Comparison of ENCODE assay signal across 1 cellular context in the genomic region with DNA sequence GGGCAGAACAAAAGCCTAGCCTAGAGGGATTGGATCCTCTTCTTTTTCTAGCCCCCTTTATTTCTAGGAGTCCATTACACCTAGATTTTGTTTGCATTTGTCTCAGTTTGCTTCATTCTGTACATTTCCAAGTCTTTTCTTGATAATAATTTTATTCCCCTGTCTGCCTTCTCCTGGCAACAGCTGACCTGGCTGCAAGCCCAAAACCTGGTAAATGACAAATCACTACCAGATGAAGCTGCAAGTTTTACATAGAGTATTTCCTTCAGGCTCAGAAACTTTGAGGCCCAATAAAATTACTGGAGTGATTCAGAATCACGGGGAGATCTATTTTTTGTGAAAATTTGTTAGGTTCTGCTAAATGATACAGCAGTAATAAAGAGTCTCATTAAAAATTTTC.
TF ChIP-seq lines count a peak whose summit lies in the region.

No MANE protein-coding gene starts in this region.

TF ChIP-seq in HepG2, 621 proteins besides CTCF, POLR2A, EP300 and RAD21 (continued from another document):
- TF ChIP-seq, protein P1, sequence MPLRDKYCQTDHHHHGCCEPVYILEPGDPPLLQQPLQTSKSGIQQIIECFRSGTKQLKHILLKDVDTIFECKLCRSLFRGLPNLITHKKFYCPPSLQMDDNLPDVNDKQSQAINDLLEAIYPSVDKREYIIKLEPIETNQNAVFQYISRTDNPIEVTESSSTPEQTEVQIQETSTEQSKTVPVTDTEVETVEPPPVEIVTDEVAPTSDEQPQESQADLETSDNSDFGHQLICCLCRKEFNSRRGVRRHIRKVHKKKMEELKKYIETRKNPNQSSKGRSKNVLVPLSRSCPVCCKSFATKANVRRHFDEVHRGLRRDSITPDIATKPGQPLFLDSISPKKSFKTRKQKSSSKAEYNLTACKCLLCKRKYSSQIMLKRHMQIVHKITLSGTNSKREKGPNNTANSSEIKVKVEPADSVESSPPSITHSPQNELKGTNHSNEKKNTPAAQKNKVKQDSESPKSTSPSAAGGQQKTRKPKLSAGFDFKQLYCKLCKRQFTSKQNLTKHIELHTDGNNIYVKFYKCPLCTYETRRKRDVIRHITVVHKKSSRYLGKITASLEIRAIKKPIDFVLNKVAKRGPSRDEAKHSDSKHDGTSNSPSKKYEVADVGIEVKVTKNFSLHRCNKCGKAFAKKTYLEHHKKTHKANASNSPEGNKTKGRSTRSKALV (CRISPR knock-in tag; IDR thresholded peaks at IDR 0.05), result no peak
- TF ChIP-seq KLF16 (CRISPR knock-in tag; IDR thresholded peaks at IDR 0.05) (no peak), CCAR2 (optimal IDR thresholded peaks at IDR 0.05; ENCODE audit: low read depth, low read length) (no peak), ZNF138 (CRISPR knock-in tag; IDR thresholded peaks at IDR 0.05; ENCODE audit: low read depth) (no peak), LCORL (IDR thresholded peaks at IDR 0.05) (no peak), LCORL (CRISPR knock-in tag; IDR thresholded peaks at IDR 0.05) (no peak)
- TF ChIP-seq, protein P2, sequence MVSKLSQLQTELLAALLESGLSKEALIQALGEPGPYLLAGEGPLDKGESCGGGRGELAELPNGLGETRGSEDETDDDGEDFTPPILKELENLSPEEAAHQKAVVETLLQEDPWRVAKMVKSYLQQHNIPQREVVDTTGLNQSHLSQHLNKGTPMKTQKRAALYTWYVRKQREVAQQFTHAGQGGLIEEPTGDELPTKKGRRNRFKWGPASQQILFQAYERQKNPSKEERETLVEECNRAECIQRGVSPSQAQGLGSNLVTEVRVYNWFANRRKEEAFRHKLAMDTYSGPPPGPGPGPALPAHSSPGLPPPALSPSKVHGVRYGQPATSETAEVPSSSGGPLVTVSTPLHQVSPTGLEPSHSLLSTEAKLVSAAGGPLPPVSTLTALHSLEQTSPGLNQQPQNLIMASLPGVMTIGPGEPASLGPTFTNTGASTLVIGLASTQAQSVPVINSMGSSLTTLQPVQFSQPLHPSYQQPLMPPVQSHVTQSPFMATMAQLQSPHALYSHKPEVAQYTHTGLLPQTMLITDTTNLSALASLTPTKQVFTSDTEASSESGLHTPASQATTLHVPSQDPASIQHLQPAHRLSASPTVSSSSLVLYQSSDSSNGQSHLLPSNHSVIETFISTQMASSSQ (IDR thresholded peaks at IDR 0.05; ENCODE audit: low read depth), result no peak
- TF ChIP-seq, protein P2 (CRISPR knock-in tag; IDR thresholded peaks at IDR 0.05; ENCODE audit: borderline replicate concordance), result no peak
- TF ChIP-seq, protein P3, sequence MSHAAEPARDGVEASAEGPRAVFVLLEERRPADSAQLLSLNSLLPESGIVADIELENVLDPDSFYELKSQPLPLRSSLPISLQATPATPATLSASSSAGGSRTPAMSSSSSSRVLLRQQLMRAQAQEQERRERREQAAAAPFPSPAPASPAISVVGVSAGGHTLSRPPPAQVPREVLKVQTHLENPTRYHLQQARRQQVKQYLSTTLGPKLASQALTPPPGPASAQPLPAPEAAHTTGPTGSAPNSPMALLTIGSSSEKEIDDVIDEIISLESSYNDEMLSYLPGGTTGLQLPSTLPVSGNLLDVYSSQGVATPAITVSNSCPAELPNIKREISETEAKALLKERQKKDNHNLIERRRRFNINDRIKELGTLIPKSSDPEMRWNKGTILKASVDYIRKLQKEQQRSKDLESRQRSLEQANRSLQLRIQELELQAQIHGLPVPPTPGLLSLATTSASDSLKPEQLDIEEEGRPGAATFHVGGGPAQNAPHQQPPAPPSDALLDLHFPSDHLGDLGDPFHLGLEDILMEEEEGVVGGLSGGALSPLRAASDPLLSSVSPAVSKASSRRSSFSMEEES (CRISPR knock-in tag; IDR thresholded peaks at IDR 0.05), result no peak
